ENCODE assay signal across 16 cellular contexts in genomic region chr7:41566581-41566980, GRCh38.
DNase-seq lines count a peak whose midpoint lies in the region; FAIRE-seq and TF ChIP-seq lines count a peak whose summit lies in the region.
"Had no signal": no experiment of that assay in that cellular context is flagged by ENCODE, and none has a peak within 500 bp of the region (broad histone marks: within the 10 kb centered on the region; RNA-seq: fewer than 3 reads in every experiment).

No MANE protein-coding gene starts in this region.

- no peaks in the 10 kb centered on the region for H3K9me3 ChIP-seq in endothelial cell of umbilical vein (replicated peaks; ENCODE audit: control insufficient read depth, insufficient read depth, low read length)
- H3K9me3 ChIP-seq in trophoblast cell (ENCODE audit: insufficient read depth, low read depth, low read length), result no peaks in the 10 kb centered on the region
- H3K9me3 ChIP-seq: Caco-2, HAP-1 had no signal

- peaks cover 14% of the 10 kb centered on the region for H3K79me1 ChIP-seq in trophoblast cell (ENCODE audit: low read length)

- H4K20me1 ChIP-seq in endothelial cell of umbilical vein (replicated peaks; ENCODE audit: control insufficient read depth, extremely low read depth, insufficient read depth, low read length), result no peaks in the 10 kb centered on the region

- H3K18ac ChIP-seq in trophoblast cell (ENCODE audit: low read length), result no peak overlapping the region

- CTCF ChIA-PET in endothelial cell of umbilical vein (lab: Charles Lee), result interaction anchor here (0.6 kb wide), 1 partner anchor 138 kb away, joined by 3 read pairs; no protein-coding TSS in a partner anchor

- H3K36me3 ChIP-seq in endothelial cell of umbilical vein (ENCODE audit: control insufficient read depth in 2 of 2, extremely low read depth in 1 of 2, insufficient read depth in 2 of 2, low read length in 2 of 2), result no peaks in the 10 kb centered on the region
- H3K36me3 ChIP-seq in trophoblast cell (ENCODE audit: control insufficient read depth in 1 of 2, insufficient read depth in 2 of 2, low read length in 2 of 2), result no peaks in the 10 kb centered on the region
- H3K36me3 ChIP-seq: HAP-1 had no signal

- peak; percentile 30 for DNase-seq in EH (ENCODE audit: low read depth)
- DNase-seq in endothelial cell of umbilical vein (ENCODE audit: low read depth, low spot score), result peak; percentile 61
- peak in 1 of 2 donors; percentile 28 for DNase-seq in trophoblast cell
- no peak for DNase-seq in NCI-H526 (lab: John Stamatoyannopoulos, UW)
- no peak for DNase-seq in activated CD4-positive, CD25-positive, alpha-beta regulatory T cell (lab: John Stamatoyannopoulos, UW)
- DNase-seq in DMS53 (lab: John Stamatoyannopoulos, UW), result no peak
- DNase-seq: Caco-2; CD4-positive, alpha-beta T cell; DMS153; DMS79 treated with DMSO at 0.1 percent for 48 hours; EL had no signal

- H3K4me1 ChIP-seq in endothelial cell of umbilical vein (ENCODE audit: control insufficient read depth, extremely low read depth, insufficient read depth, low read length) (peaks cover 16% of the 10 kb centered on the region), trophoblast cell (ENCODE audit: control insufficient read depth in 1 of 2, insufficient read depth in 2 of 2, low read length in 2 of 2) (peaks cover 0 to 3% of the 10 kb centered on the region in 2 experiments)
- H3K4me1 ChIP-seq: Caco-2, HAP-1 had no signal

- H2AFZ ChIP-seq in endothelial cell of umbilical vein (ENCODE audit: low read depth, low read length) (no peak overlapping the region), trophoblast cell (ENCODE audit: insufficient read depth, low read length, poor library complexity) (no peak overlapping the region)

- H2BK12ac ChIP-seq in trophoblast cell (ENCODE audit: low read length), result no peak overlapping the region

- dilution Hi-C loops in endothelial cell of umbilical vein (cut with MboI; ENCODE audit: extremely low pct_ligation_motif_present, low sequenced_read_pairs), result no loop called here

- no peak overlapping the region for H2BK120ac ChIP-seq in trophoblast cell (ENCODE audit: insufficient read depth, low read length, poor library complexity)

- H3K4ac ChIP-seq in trophoblast cell (ENCODE audit: low read depth, low read length), result no peak overlapping the region

- BruUV-seq in endothelial cell of umbilical vein (replicated peaks; lab: Mats Ljungman, UMichigan), result no TSS peak

- FAIRE-seq in endothelial cell of umbilical vein (lab: Jason Lieb, UNC), result peak; percentile 63
- FAIRE-seq: D721Med, GM12878, GM19239 had no signal

- POLR2A ChIA-PET in endothelial cell of umbilical vein (lab: Charles Lee), result no interaction called here

- H3K14ac ChIP-seq in trophoblast cell (ENCODE audit: low read length), result no peak overlapping the region

- H2AK5ac ChIP-seq in trophoblast cell (ENCODE audit: low read length), result no peak overlapping the region

- WGBS in trophoblast cell (ENCODE audit: extremely low coverage, insufficient coverage, insufficient read length), result no CpG with 5 or more reads among the region's 4 CpGs

- H3K27me3 ChIP-seq in endothelial cell of umbilical vein (ENCODE audit: control insufficient read depth in 2 of 2, insufficient read depth in 2 of 2, low read length in 2 of 2) (no peaks in the 10 kb centered on the region), trophoblast cell (ENCODE audit: insufficient read depth, low read length) (no peaks in the 10 kb centered on the region)

- no peak overlapping the region for H2BK5ac ChIP-seq in trophoblast cell (ENCODE audit: low read depth, low read length, poor library complexity)

- no peak for TF ChIP-seq POLR2A in endothelial cell of umbilical vein (IDR thresholded peaks at IDR 0.05; ENCODE audit: low read depth, low read length)

- intact Hi-C loops in endothelial cell of umbilical vein (cut with micrococcal nuclease), result no loop called here

- peak overlapping the region; percentile 43 for H3K27ac ChIP-seq in endothelial cell of umbilical vein (ENCODE audit: insufficient read depth, low read depth, low read length)
- peak overlapping the region; percentile 31 for H3K27ac ChIP-seq in trophoblast cell (ENCODE audit: low read depth, low read length)
- H3K27ac ChIP-seq: C4-2B had no signal

- H4K8ac ChIP-seq in trophoblast cell (ENCODE audit: low read depth, low read length), result no peak overlapping the region

- no peak overlapping the region for H3K23ac ChIP-seq in trophoblast cell (ENCODE audit: low read length)

- TF ChIP-seq CTCF in endothelial cell of umbilical vein (IDR thresholded peaks at IDR 0.05; ENCODE audit: extremely low read depth in 1 of 2, insufficient read depth in 1 of 2, low read depth in 1 of 2, low read length in 2 of 2), result no peak

- H4K91ac ChIP-seq in trophoblast cell (ENCODE audit: low read depth, low read length), result no peak overlapping the region

- H3K9ac ChIP-seq in endothelial cell of umbilical vein (replicated peaks; ENCODE audit: extremely low read depth, insufficient read depth, low read length) (no peak overlapping the region), trophoblast cell (ENCODE audit: low read length) (no peak overlapping the region)

- H4K12ac ChIP-seq in trophoblast cell (ENCODE audit: low read depth, low read length), result no peak overlapping the region

- H3K79me2 ChIP-seq in endothelial cell of umbilical vein (ENCODE audit: control insufficient read depth, insufficient read depth, low read length), result no peaks in the 10 kb centered on the region
- H3K79me2 ChIP-seq in trophoblast cell (ENCODE audit: control insufficient read depth, insufficient read depth, low read length, poor library complexity), result no peaks in the 10 kb centered on the region

- H3K9me1 ChIP-seq in endothelial cell of umbilical vein (replicated peaks; ENCODE audit: control insufficient read depth, extremely low read depth, insufficient read depth, low read length), result no peaks in the 10 kb centered on the region

- H3K4me3 ChIP-seq in endothelial cell of umbilical vein (replicated peaks in 1 of 3; ENCODE audit: insufficient read depth in 1 of 3, low read depth in 1 of 3, low read length in 3 of 3) (no peak overlapping the region), trophoblast cell (ENCODE audit: low read depth, low read length) (no peak overlapping the region)
- H3K4me3 ChIP-seq: GM12878, HAP-1 had no signal

- H3K4me2 ChIP-seq in endothelial cell of umbilical vein (ENCODE audit: insufficient read depth, low read length) (no peak overlapping the region), trophoblast cell (ENCODE audit: low read length) (no peak overlapping the region)

TF ChIP-seq in endothelial cell of umbilical vein, 7 proteins besides CTCF, POLR2A, EP300 and RAD21:
- TF ChIP-seq MYC (IDR thresholded peaks at IDR 0.05; ENCODE audit: low read depth, low read length), result no peak
- no peak for TF ChIP-seq POLR2AphosphoS5 (IDR thresholded peaks at IDR 0.05; ENCODE audit: insufficient read depth, low read depth, low read length)
- TF ChIP-seq FOS (IDR thresholded peaks at IDR 0.05; ENCODE audit: borderline replicate concordance, insufficient read depth, low read length), result no peak
- no peak for TF ChIP-seq EZH2 (IDR thresholded peaks at IDR 0.05; ENCODE audit: borderline replicate concordance, low read depth, low read length, severe bottlenecking)
- TF ChIP-seq JUN (IDR thresholded peaks at IDR 0.05; ENCODE audit: borderline replicate concordance, insufficient read depth, insufficient read length, low read depth), result no peak
- TF ChIP-seq GATA2 (IDR thresholded peaks at IDR 0.05; ENCODE audit: insufficient read depth, insufficient read length, low read depth, low read length), result no peak
- TF ChIP-seq MAX (IDR thresholded peaks at IDR 0.05; ENCODE audit: insufficient read depth, insufficient read length), result no peak
TF ChIP-seq in endothelial cell of umbilical vein: peak in this region for 0.

Comparison
In these comparisons a context has a peak if more than half of its experiments do, and no peak if none do; other contexts are left out.
1. DNase-seq: peak in EH (single experiment) and endothelial cell of umbilical vein (single experiment); none in NCI-H526 (0 of 2), activated CD4-positive, CD25-positive, alpha-beta regulatory T cell (0 of 4) and DMS53 (single experiment).